In genomic region chr10:13162013-13162364, GRCh38 we compare ENCODE assay signal across 8 cellular contexts. TPM values are rescaled to one million over a fixed set of nuclear protein-coding genes. Genes with fewer than 3 reads are reported as not detected.
DNase-seq lines count a peak whose midpoint lies in the region; ATAC-seq and TF ChIP-seq lines count a peak whose summit lies in the region.

No MANE protein-coding gene starts in this region.

- H3K79me2 ChIP-seq in Loucy (ENCODE audit: insufficient read depth, low read length) (peaks cover 52% of the 10 kb centered on the region), trophoblast cell (ENCODE audit: control insufficient read depth, insufficient read depth, low read length, poor library complexity) (peaks cover 7% of the 10 kb centered on the region)

- ATAC-seq in GM21423 (IDR thresholded peaks at IDR 0.05; ENCODE audit: unreplicated experiment) (no peak), HG03280 (IDR thresholded peaks at IDR 0.05; ENCODE audit: unreplicated experiment) (no peak)

- H3K4me1 ChIP-seq in Loucy (ENCODE audit: insufficient read depth, low read length, poor library complexity, severe bottlenecking) (peaks cover 40% of the 10 kb centered on the region), ectodermal cell (ENCODE audit: control insufficient read depth, insufficient read depth, low read length) (peaks cover 6% of the 10 kb centered on the region), trophoblast cell (ENCODE audit: control insufficient read depth in 1 of 2, insufficient read depth in 2 of 2, low read length in 2 of 2) (peaks cover 3 to 6% of the 10 kb centered on the region in 2 experiments)

- peak overlapping the region; percentile 2 for H4K12ac ChIP-seq in trophoblast cell (ENCODE audit: low read depth, low read length)

- peak overlapping the region; percentile 26 for H3K4ac ChIP-seq in trophoblast cell (ENCODE audit: low read depth, low read length)

- H3K79me1 ChIP-seq in trophoblast cell (ENCODE audit: low read length) = peaks cover 4% of the 10 kb centered on the region

- H3K9ac ChIP-seq in Loucy (ENCODE audit: low read depth, low read length, poor library complexity, severe bottlenecking) (peak overlapping the region; percentile 88), trophoblast cell (ENCODE audit: low read length) (peak overlapping the region; percentile 65)

- TF ChIP-seq CTCF in Loucy (conservative IDR thresholded peaks at IDR 0.05; ENCODE audit: low read length) = no peak

- H3K27ac ChIP-seq in ectodermal cell (ENCODE audit: insufficient read depth, low read depth, low read length, poor library complexity, severe bottlenecking) = no peak overlapping the region
- no peak overlapping the region for H3K27ac ChIP-seq in trophoblast cell (ENCODE audit: low read depth, low read length)

- H3K9me3 ChIP-seq in Loucy (ENCODE audit: insufficient read depth, low read depth, low read length) (no peaks in the 10 kb centered on the region), ectodermal cell (ENCODE audit: control insufficient read depth, low read length) (no peaks in the 10 kb centered on the region), trophoblast cell (ENCODE audit: insufficient read depth, low read depth, low read length) (no peaks in the 10 kb centered on the region)

- H3K36me3 ChIP-seq in Loucy (ENCODE audit: insufficient read depth, low read length) (peaks cover under 1% of the 10 kb centered on the region; the same call in 1 of the 2 replicates), ectodermal cell (ENCODE audit: control insufficient read depth, insufficient read depth, low read length) (peaks cover 6% of the 10 kb centered on the region), trophoblast cell (ENCODE audit: control insufficient read depth in 1 of 2, insufficient read depth in 2 of 2, low read length in 2 of 2) (peaks cover 2 to 5% of the 10 kb centered on the region in 2 experiments)

- DNase-seq in EL (peak; percentile 30), trophoblast cell (peak in 1 of 2 donors; percentile 11), OCI-M2 (lab: John Stamatoyannopoulos, UW; ENCODE audit: unreplicated experiment) (no peak), cardiac septum (ENCODE audit: low spot score) (no peak)

- H3K23ac ChIP-seq in trophoblast cell (ENCODE audit: low read length) = no peak overlapping the region

- H3K9me2 ChIP-seq in Loucy (replicated peaks; ENCODE audit: low read depth, low read length) = no peaks in the 10 kb centered on the region

- H2AFZ ChIP-seq in Loucy (ENCODE audit: low read length) = peak overlapping the region; percentile 96
- peak overlapping the region; percentile 88 for H2AFZ ChIP-seq in trophoblast cell (ENCODE audit: insufficient read depth, low read length, poor library complexity)

- no peaks in the 10 kb centered on the region for H3F3A ChIP-seq in Loucy (ENCODE audit: low read depth)

- 5 to 6% methylated on average over 12 of the region's 12 CpGs for WGBS in ectodermal cell, 2 experiments
- WGBS in trophoblast cell (ENCODE audit: extremely low coverage, insufficient coverage, insufficient read length) = no CpG with 5 or more reads among the region's 12 CpGs

- no peak overlapping the region for H2BK120ac ChIP-seq in trophoblast cell (ENCODE audit: insufficient read depth, low read length, poor library complexity)

- no peak overlapping the region for H3K14ac ChIP-seq in trophoblast cell (ENCODE audit: low read length)

- H2BK12ac ChIP-seq in trophoblast cell (ENCODE audit: low read length) = no peak overlapping the region

- H4K20me1 ChIP-seq in Loucy (ENCODE audit: insufficient read depth, low read length, poor library complexity, severe bottlenecking) = peaks cover 22% of the 10 kb centered on the region

- H4K91ac ChIP-seq in trophoblast cell (ENCODE audit: low read depth, low read length) = no peak overlapping the region

- H3K4me3 ChIP-seq in Loucy (ENCODE audit: low read length, poor library complexity, severe bottlenecking) (peak overlapping the region; percentile 99), ectodermal cell (ENCODE audit: insufficient read depth, low read depth, low read length) (peak overlapping the region; percentile 71), trophoblast cell (ENCODE audit: low read depth, low read length) (peak overlapping the region; percentile 91)

- intact Hi-C loops in cardiac septum (cut with DNase I) = loop anchor here (5.0 to 10.0 kb wide), 2 partner anchors 140 to 363 kb away; partner anchors contain the start of genes BEND7 and PHYH

- no peak overlapping the region for H4K8ac ChIP-seq in trophoblast cell (ENCODE audit: low read depth, low read length)

- no peak overlapping the region for H2BK5ac ChIP-seq in trophoblast cell (ENCODE audit: low read depth, low read length, poor library complexity)

- no peaks in the 10 kb centered on the region for H3K27me3 ChIP-seq in Loucy (ENCODE audit: insufficient read depth, low read length, poor library complexity, severe bottlenecking)
- H3K27me3 ChIP-seq in ectodermal cell (ENCODE audit: control insufficient read depth, insufficient read depth, low read length, poor library complexity, severe bottlenecking) = no peaks in the 10 kb centered on the region
- no peaks in the 10 kb centered on the region for H3K27me3 ChIP-seq in trophoblast cell (ENCODE audit: insufficient read depth, low read length)

- H3K4me2 ChIP-seq in Loucy (ENCODE audit: low read depth, low read length, poor library complexity, severe bottlenecking) = peak overlapping the region; percentile 95
- H3K4me2 ChIP-seq in trophoblast cell (ENCODE audit: low read length) = peak overlapping the region; percentile 87

- no peak overlapping the region for H2AK5ac ChIP-seq in trophoblast cell (ENCODE audit: low read length)

- no peak overlapping the region for H3K18ac ChIP-seq in trophoblast cell (ENCODE audit: low read length)

RNA-seq across cellular contexts. Expression of gene MCM10, which starts 0.6 kb away (rescaled TPM):
- 45.8 TPM for polyA plus RNA-seq in ectodermal cell (2013, experiment 1 of 4)
- polyA plus RNA-seq in ectodermal cell (2013, experiment 2 of 4) = 42.0 TPM
- polyA plus RNA-seq in ectodermal cell (2013, experiment 3 of 4) = 27.0 TPM
- 25.4 TPM for polyA plus RNA-seq in ectodermal cell (2013, experiment 4 of 4)
- polyA plus RNA-seq in trophoblast cell (2013) = 12.6 and 14.3 TPM in 2 replicates
- total RNA-seq in cardiac septum = 0.22 TPM
